ENCODE assay signal across 1 cellular context in the genomic region with DNA sequence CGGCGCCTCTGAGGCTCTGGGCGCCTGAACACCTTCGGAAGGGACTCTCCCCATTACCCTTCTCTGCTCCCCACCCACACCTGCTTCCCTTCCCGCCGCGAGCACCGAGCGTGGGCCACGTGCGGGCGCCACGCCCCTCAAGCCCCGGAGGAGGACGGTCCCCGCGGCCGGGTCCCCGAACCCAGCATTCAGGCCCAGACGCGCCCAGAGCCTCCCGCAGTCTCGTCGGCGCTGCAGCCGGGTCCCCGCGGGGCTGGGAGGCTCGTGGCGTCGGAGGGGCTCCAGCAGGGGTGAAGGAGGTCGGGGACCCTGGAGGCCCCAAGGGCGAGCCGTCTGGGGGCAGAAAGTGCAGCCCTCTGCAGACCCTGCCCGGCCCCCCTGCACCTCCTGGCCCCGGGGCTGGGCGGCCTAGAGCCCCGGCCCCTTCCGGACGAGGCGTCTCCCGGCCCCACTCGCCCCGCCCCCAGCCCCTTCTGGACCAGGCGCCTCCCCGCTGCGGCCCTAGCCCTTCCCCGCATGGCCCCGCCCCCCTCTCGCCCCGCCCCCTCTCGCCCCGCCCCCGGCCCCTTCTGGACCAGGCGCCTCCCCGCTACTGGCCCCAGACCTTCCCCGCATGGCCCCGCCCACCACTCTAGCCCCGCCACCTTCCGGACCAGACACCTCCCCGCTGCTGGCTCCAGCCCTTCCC.
TF ChIP-seq lines count a peak whose summit lies in the region.

No MANE protein-coding gene starts in this region.

TF ChIP-seq in HCT116, 20 proteins besides CTCF, POLR2A, EP300 and RAD21:
- TF ChIP-seq FOSL1 (IDR thresholded peaks at IDR 0.05; ENCODE audit: low read depth) (no peak), YY1 (IDR thresholded peaks at IDR 0.05; ENCODE audit: extremely low read depth, insufficient replicate concordance, low read depth, low read length) (no peak), ZNF274 (IDR thresholded peaks at IDR 0.05; ENCODE audit: low read depth, low read length) (no peak), SP1 (IDR thresholded peaks at IDR 0.05; ENCODE audit: low read depth) (no peak), EZH2 (IDR thresholded peaks at IDR 0.05) (no peak), EGR1 (IDR thresholded peaks at IDR 0.05; ENCODE audit: low read depth) (no peak), SRF (IDR thresholded peaks at IDR 0.05; ENCODE audit: low read depth) (no peak), POLR2AphosphoS5 (IDR thresholded peaks at IDR 0.05; ENCODE audit: low read depth, low read length) (peak; percentile 64), ZFX (IDR thresholded peaks at IDR 0.05) (peak; percentile 45; the same call in 1 of the 2 replicates)
- TF ChIP-seq, protein P1, sequence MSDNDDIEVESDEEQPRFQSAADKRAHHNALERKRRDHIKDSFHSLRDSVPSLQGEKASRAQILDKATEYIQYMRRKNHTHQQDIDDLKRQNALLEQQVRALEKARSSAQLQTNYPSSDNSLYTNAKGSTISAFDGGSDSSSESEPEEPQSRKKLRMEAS (IDR thresholded peaks at IDR 0.05), result peak; percentile 78
- TF ChIP-seq, protein P2, sequence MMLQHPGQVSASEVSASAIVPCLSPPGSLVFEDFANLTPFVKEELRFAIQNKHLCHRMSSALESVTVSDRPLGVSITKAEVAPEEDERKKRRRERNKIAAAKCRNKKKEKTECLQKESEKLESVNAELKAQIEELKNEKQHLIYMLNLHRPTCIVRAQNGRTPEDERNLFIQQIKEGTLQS (IDR thresholded peaks at IDR 0.05), result no peak
